1 cellular context compared by ENCODE assay signal in the genomic region with DNA sequence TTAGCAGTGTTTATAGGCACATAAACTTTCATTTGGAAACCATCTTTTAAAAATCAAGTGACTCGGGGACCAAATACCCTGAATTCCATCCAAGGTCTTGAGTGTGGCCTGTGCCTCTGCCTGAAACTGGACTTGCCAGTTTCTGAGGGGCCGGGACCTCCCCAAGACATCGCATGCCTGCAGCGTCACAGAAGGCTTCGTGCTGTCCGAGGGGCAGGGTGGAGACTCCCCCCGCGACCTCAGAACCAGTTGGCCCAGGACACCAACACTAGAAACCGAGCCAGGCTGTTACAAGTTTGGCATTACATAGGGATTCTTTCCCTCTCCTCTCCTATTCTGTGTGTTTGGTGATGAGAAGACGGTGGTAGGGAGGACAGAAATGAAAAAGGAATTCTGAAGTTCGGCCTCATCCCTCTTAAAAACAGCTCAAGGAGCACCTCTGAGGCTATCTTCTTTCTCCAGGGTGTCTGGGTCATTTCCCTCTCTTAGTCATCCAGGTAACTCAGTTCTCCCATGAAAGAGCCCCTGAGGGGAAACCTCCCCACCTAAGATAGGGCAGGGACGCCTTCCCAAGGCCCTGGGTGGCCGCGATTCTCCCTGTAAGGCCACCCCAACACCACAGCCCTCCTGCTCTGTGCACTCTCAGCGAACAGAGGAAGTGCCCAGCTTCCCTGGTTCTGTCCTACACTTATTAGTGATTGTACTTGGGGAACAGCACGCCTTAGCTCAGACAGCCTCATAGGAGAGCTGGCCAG.
TF ChIP-seq lines count a peak whose summit lies in the region.

No MANE protein-coding gene starts in this region.

TF ChIP-seq in GM23338, 12 proteins besides CTCF, POLR2A, EP300 and RAD21 (continued from another document):
- TF ChIP-seq, protein P1, sequence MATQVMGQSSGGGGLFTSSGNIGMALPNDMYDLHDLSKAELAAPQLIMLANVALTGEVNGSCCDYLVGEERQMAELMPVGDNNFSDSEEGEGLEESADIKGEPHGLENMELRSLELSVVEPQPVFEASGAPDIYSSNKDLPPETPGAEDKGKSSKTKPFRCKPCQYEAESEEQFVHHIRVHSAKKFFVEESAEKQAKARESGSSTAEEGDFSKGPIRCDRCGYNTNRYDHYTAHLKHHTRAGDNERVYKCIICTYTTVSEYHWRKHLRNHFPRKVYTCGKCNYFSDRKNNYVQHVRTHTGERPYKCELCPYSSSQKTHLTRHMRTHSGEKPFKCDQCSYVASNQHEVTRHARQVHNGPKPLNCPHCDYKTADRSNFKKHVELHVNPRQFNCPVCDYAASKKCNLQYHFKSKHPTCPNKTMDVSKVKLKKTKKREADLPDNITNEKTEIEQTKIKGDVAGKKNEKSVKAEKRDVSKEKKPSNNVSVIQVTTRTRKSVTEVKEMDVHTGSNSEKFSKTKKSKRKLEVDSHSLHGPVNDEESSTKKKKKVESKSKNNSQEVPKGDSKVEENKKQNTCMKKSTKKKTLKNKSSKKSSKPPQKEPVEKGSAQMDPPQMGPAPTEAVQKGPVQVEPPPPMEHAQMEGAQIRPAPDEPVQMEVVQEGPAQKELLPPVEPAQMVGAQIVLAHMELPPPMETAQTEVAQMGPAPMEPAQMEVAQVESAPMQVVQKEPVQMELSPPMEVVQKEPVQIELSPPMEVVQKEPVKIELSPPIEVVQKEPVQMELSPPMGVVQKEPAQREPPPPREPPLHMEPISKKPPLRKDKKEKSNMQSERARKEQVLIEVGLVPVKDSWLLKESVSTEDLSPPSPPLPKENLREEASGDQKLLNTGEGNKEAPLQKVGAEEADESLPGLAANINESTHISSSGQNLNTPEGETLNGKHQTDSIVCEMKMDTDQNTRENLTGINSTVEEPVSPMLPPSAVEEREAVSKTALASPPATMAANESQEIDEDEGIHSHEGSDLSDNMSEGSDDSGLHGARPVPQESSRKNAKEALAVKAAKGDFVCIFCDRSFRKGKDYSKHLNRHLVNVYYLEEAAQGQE (IDR thresholded peaks at IDR 0.05; ENCODE audit: unreplicated experiment), result no peak
- TF ChIP-seq STAT1 (IDR thresholded peaks at IDR 0.05; ENCODE audit: unreplicated experiment) (no peak), ZNF114 (CRISPR knock-in tag; IDR thresholded peaks at IDR 0.05) (no peak), CREB1 (CRISPR knock-in tag; IDR thresholded peaks at IDR 0.05; ENCODE audit: low read depth) (no peak), JUNB (IDR thresholded peaks at IDR 0.05; ENCODE audit: unreplicated experiment) (no peak), POLR2AphosphoS5 (IDR thresholded peaks at IDR 0.05; ENCODE audit: low read depth) (no peak)
- TF ChIP-seq, protein P2, sequence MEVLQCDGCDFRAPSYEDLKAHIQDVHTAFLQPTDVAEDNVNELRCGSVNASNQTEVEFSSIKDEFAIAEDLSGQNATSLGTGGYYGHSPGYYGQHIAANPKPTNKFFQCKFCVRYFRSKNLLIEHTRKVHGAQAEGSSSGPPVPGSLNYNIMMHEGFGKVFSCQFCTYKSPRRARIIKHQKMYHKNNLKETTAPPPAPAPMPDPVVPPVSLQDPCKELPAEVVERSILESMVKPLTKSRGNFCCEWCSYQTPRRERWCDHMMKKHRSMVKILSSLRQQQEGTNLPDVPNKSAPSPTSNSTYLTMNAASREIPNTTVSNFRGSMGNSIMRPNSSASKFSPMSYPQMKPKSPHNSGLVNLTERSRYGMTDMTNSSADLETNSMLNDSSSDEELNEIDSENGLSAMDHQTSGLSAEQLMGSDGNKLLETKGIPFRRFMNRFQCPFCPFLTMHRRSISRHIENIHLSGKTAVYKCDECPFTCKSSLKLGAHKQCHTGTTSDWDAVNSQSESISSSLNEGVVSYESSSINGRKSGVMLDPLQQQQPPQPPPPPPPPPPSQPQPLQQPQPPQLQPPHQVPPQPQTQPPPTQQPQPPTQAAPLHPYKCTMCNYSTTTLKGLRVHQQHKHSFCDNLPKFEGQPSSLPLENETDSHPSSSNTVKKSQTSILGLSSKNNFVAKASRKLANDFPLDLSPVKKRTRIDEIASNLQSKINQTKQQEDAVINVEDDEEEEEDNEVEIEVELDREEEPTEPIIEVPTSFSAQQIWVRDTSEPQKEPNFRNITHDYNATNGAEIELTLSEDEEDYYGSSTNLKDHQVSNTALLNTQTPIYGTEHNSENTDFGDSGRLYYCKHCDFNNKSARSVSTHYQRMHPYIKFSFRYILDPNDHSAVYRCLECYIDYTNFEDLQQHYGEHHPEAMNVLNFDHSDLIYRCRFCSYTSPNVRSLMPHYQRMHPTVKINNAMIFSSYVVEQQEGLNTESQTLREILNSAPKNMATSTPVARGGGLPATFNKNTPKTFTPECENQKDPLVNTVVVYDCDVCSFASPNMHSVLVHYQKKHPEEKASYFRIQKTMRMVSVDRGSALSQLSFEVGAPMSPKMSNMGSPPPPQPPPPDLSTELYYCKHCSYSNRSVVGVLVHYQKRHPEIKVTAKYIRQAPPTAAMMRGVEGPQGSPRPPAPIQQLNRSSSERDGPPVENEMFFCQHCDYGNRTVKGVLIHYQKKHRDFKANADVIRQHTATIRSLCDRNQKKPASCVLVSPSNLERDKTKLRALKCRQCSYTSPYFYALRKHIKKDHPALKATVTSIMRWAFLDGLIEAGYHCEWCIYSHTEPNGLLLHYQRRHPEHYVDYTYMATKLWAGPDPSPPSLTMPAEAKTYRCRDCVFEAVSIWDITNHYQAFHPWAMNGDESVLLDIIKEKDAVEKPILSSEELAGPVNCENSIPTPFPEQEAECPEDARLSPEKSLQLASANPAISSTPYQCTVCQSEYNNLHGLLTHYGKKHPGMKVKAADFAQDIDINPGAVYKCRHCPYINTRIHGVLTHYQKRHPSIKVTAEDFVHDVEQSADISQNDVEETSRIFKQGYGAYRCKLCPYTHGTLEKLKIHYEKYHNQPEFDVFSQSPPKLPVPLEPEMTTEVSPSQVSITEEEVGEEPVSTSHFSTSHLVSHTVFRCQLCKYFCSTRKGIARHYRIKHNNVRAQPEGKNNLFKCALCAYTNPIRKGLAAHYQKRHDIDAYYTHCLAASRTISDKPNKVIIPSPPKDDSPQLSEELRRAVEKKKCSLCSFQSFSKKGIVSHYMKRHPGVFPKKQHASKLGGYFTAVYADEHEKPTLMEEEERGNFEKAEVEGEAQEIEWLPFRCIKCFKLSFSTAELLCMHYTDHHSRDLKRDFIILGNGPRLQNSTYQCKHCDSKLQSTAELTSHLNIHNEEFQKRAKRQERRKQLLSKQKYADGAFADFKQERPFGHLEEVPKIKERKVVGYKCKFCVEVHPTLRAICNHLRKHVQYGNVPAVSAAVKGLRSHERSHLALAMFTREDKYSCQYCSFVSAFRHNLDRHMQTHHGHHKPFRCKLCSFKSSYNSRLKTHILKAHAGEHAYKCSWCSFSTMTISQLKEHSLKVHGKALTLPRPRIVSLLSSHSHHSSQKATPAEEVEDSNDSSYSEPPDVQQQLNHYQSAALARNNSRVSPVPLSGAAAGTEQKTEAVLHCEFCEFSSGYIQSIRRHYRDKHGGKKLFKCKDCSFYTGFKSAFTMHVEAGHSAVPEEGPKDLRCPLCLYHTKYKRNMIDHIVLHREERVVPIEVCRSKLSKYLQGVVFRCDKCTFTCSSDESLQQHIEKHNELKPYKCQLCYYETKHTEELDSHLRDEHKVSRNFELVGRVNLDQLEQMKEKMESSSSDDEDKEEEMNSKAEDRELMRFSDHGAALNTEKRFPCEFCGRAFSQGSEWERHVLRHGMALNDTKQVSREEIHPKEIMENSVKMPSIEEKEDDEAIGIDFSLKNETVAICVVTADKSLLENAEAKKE (CRISPR knock-in tag; IDR thresholded peaks at IDR 0.05), result no peak
TF ChIP-seq in GM23338: peak in this region for 0.
